25 cellular contexts compared by ENCODE assay signal in genomic region chr10:86252051-86252450, GRCh38.
"Had no signal": no experiment of that assay in that cellular context is flagged by ENCODE, and none has a peak within 500 bp of the region (broad histone marks: within the 10 kb centered on the region; RNA-seq: fewer than 3 reads in every experiment).

No MANE protein-coding gene starts in this region.

- ATAC-seq: esophagus mucosa; gastrocnemius medialis; left cardiac atrium; left lung; naive thymus-derived CD4-positive, alpha-beta T cell; pancreas; right lobe of liver; stimulated activated effector memory CD8-positive, alpha-beta T cell treated with anti-CD3 and anti-CD28 coated beads, Interleukin-12 subunit alpha, Interleukin-12 subunit beta, amount 100 ng/mL, for 72 hours had no signal

- H3K27ac ChIP-seq: epithelial cell of prostate, gastrocnemius medialis, heart left ventricle, hepatocyte, left lung, neutrophil, pancreas, right lobe of liver, testis, tibial artery had no signal

- H3K79me2 ChIP-seq: hepatocyte had no signal

- H2AFZ ChIP-seq: hepatocyte had no signal

- H3K4me3 Mint-ChIP-seq: naive thymus-derived CD4-positive, alpha-beta T cell; stimulated activated effector memory CD8-positive, alpha-beta T cell treated with anti-CD3 and anti-CD28 coated beads, Interleukin-12 subunit alpha, Interleukin-12 subunit beta, amount 100 ng/mL, for 72 hours; type B pancreatic cell had no signal

- H3K4me2 ChIP-seq: hepatocyte had no signal

- H3K4me1 ChIP-seq: gastrocnemius medialis, left lung, pancreas, right lobe of liver, testis had no signal

- H3K27me3 ChIP-seq: dorsolateral prefrontal cortex, heart left ventricle, hepatocyte, neutrophil, pancreas, right lobe of liver, testis, tibial artery had no signal

- H3K27ac Mint-ChIP-seq: naive thymus-derived CD4-positive, alpha-beta T cell; stimulated activated effector memory CD8-positive, alpha-beta T cell treated with anti-CD3 and anti-CD28 coated beads, Interleukin-12 subunit alpha, Interleukin-12 subunit beta, amount 100 ng/mL, for 72 hours; type B pancreatic cell had no signal

- H3K4me1 Mint-ChIP-seq: stimulated activated effector memory CD8-positive, alpha-beta T cell treated with anti-CD3 and anti-CD28 coated beads, Interleukin-12 subunit alpha, Interleukin-12 subunit beta, amount 100 ng/mL, for 72 hours had no signal

- H3K36me3 Mint-ChIP-seq: stimulated activated effector memory CD8-positive, alpha-beta T cell treated with anti-CD3 and anti-CD28 coated beads, Interleukin-12 subunit alpha, Interleukin-12 subunit beta, amount 100 ng/mL, for 72 hours; type B pancreatic cell had no signal

- H3K9me3 ChIP-seq: gastrocnemius medialis, heart left ventricle, neutrophil, pancreas, right lobe of liver, testis, tibial artery had no signal

- H3K9me3 Mint-ChIP-seq: stimulated activated effector memory CD8-positive, alpha-beta T cell treated with anti-CD3 and anti-CD28 coated beads, Interleukin-12 subunit alpha, Interleukin-12 subunit beta, amount 100 ng/mL, for 72 hours had no signal

- H3K4me3 ChIP-seq: dorsolateral prefrontal cortex, gastrocnemius medialis, heart left ventricle, hepatocyte, left lung, pancreas, right lobe of liver, testis, tibial artery had no signal

- H3K36me3 ChIP-seq: gastrocnemius medialis, heart left ventricle, left lung, neutrophil, pancreas, right lobe of liver, tibial artery had no signal

- DNase-seq: effector CD4-positive, alpha-beta T cell; foreskin fibroblast; gastrocnemius medialis; heart left ventricle; left cardiac atrium; left lung; mesenchymal stem cell; midbrain; naive thymus-derived CD4-positive, alpha-beta T cell; pancreas; retina; stimulated activated CD4-positive, alpha-beta T cell treated with anti-CD3 and anti-CD28 coated beads, Interleukin-2, amount 100 ng/mL, for 24 hours; stimulated activated CD4-positive, alpha-beta T cell treated with anti-CD3 and anti-CD28 coated beads, Interleukin-4, amount 100 ng/mL, for 24 hours; stimulated activated naive CD4-positive, alpha-beta T cell treated with Interleukin-2 at 50 U/mL for 16 hours; substantia nigra; testis; tibial artery had no signal
